Comparison of ENCODE assay signal across 15 cellular contexts in the genomic region with DNA sequence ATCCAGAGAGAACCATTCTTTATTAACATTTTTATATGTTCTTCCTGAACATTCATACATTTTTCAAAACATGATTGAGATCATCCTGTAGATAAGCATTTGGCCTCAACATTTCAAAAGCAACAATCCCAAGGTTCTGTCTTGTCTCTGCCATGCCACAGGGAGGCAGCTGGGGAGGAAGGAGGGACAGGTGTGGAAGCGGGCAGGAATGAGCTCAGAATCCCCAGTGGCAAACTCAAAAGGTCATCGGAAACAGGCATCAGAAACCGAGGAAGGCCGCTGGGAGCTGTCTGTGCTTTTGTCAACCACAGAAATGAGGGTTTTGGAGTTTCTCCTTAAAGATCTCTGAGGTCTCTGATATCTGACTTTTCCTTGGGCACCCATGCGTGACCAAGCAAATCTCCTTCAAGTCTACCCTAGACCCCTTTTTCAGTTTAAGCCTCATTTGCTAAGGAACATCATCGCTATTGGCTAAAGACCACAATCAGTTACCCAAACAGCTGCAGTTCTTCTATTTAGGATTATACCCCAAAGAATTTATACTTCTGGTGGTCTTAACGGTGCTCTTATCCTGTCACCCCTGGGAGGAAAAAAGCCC. TPM values are rescaled to one million over a fixed set of nuclear protein-coding genes. Genes with fewer than 3 reads are reported as not detected.
A peak's percentile ranks its signal among the peaks of the same experiment; 100 is the strongest.
DNase-seq lines count a peak whose midpoint lies in the region; ATAC-seq, FAIRE-seq and TF ChIP-seq lines count a peak whose summit lies in the region.
"Had no signal": no experiment of that assay in that cellular context is flagged by ENCODE, and none has a peak within 500 bp of the region (broad histone marks: within the 10 kb centered on the region; RNA-seq: fewer than 3 reads in every experiment).

No MANE protein-coding gene starts in this region.

- 95 to 97% methylated on average over 7 of the region's 7 CpGs for WGBS in pancreas, 2 donors
- 84 to 90% methylated on average over 7 of the region's 7 CpGs for WGBS in tibial nerve, 2 donors

- peaks cover 7% of the 10 kb centered on the region for H3K4me1 Mint-ChIP-seq in stimulated activated memory B cell treated with anti-CD40 and anti-IgM and Interleukin-4, amounts not matched to agents 10 μg/mL and 1 μg/mL and 100 μg/mL, for 72 hours

- peaks cover 0 to 20% of the 10 kb centered on the region in 2 donors for H3K4me1 ChIP-seq in ascending aorta
- H3K4me1 ChIP-seq in pancreas = peaks cover 21 to 22% (median 21%) of the 10 kb centered on the region in 3 donors
- H3K4me1 ChIP-seq in tibial nerve = peaks cover 0 to 32% (median 12%) of the 10 kb centered on the region in 4 donors

- TF ChIP-seq CTCF in ascending aorta (IDR thresholded peaks at IDR 0.05) = no peak
- no peak for TF ChIP-seq CTCF in pancreas (IDR thresholded peaks at IDR 0.05)
- no peak for TF ChIP-seq CTCF in tibial nerve (IDR thresholded peaks at IDR 0.05)

- ATAC-seq in pancreas (no peak), GM21390 (IDR thresholded peaks at IDR 0.05; ENCODE audit: unreplicated experiment) (no peak)
- no peak for ATAC-seq in stimulated activated memory B cell treated with anti-CD40 and anti-IgM and Interleukin-4, amounts not matched to agents 10 μg/mL and 1 μg/mL and 100 μg/mL, for 72 hours

- intact Hi-C loops in ascending aorta (cut with DNase I) = loop anchor here (5.0 kb wide), 1 partner anchor 34 kb away; a partner anchor contains a TSS
- intact Hi-C loops in pancreas (cut with DNase I) = loop anchor here in 1 of 3 donors (5.0 kb wide), 1 partner anchor 46 kb away; no protein-coding TSS in a partner anchor

- TF ChIP-seq POLR2A in GM12891 (IDR thresholded peaks at IDR 0.05; ENCODE audit: low read depth, low read length) (no peak), tibial nerve (IDR thresholded peaks at IDR 0.05) (no peak)

- TF ChIP-seq EP300 in tibial nerve (IDR thresholded peaks at IDR 0.05) = no peak

- H3K4me3 Mint-ChIP-seq in stimulated activated memory B cell treated with anti-CD40 and anti-IgM and Interleukin-4, amounts not matched to agents 10 μg/mL and 1 μg/mL and 100 μg/mL, for 72 hours = no peak overlapping the region

- no peaks in the 10 kb centered on the region for H3K36me3 Mint-ChIP-seq in stimulated activated memory B cell treated with anti-CD40 and anti-IgM and Interleukin-4, amounts not matched to agents 10 μg/mL and 1 μg/mL and 100 μg/mL, for 72 hours

- H3K27ac Mint-ChIP-seq in stimulated activated memory B cell treated with anti-CD40 and anti-IgM and Interleukin-4, amounts not matched to agents 10 μg/mL and 1 μg/mL and 100 μg/mL, for 72 hours = no peak overlapping the region

- DNase-seq in GM12891 (ENCODE audit: insufficient read length, low spot score) (no peak), ascending aorta (ENCODE audit: low spot score in 2 of 2) (no peak), pancreas (peak in 1 of 6 donors; percentile 20), tibial nerve (ENCODE audit: low spot score in 2 of 2) (no peak), cortex of kidney (lab: John Stamatoyannopoulos, UW) (no peak)
- DNase-seq: DMS153, EL, H7, NCI-H1417 treated with DMSO at 0.1 percent for 48 hours, NCI-H2171 treated with DMSO at 0.1 percent for 48 hours, NCI-H82, Peyer's patch, SHP77 treated with DMSO at 0.1 percent for 48 hours had no signal

- no peaks in the 10 kb centered on the region for H3K27me3 Mint-ChIP-seq in stimulated activated memory B cell treated with anti-CD40 and anti-IgM and Interleukin-4, amounts not matched to agents 10 μg/mL and 1 μg/mL and 100 μg/mL, for 72 hours

- H3K27me3 ChIP-seq in ascending aorta (no peaks in the 10 kb centered on the region), pancreas (no peaks in the 10 kb centered on the region), tibial nerve (no peaks in the 10 kb centered on the region)
- H3K27me3 ChIP-seq: Peyer's patch had no signal

- FAIRE-seq in GM12891 (lab: Jason Lieb, UNC) (no peak), pancreas (lab: Jason Lieb, UNC) (no peak)

- peak overlapping the region; percentile 84 for H3K27ac ChIP-seq in ascending aorta
- peak overlapping the region; percentile 55 to 87 (median 79) for H3K27ac ChIP-seq in pancreas
- peak overlapping the region; percentile 48 to 87 (median 72) for H3K27ac ChIP-seq in tibial nerve

- H3K9me3 ChIP-seq in ascending aorta (no peaks in the 10 kb centered on the region), pancreas (no peaks in the 10 kb centered on the region), tibial nerve (no peaks in the 10 kb centered on the region)
- H3K9me3 ChIP-seq: Peyer's patch had no signal

- H3K36me3 ChIP-seq in ascending aorta (peaks cover 0 to 4% of the 10 kb centered on the region in 2 donors), pancreas (no peaks in the 10 kb centered on the region), tibial nerve (no peaks in the 10 kb centered on the region)
- H3K36me3 ChIP-seq: Peyer's patch had no signal

- H3K4me3 ChIP-seq in ascending aorta (no peak overlapping the region), pancreas (no peak overlapping the region), tibial nerve (no peak overlapping the region)
- H3K4me3 ChIP-seq: Peyer's patch had no signal

- H3K9me3 Mint-ChIP-seq in stimulated activated memory B cell treated with anti-CD40 and anti-IgM and Interleukin-4, amounts not matched to agents 10 μg/mL and 1 μg/mL and 100 μg/mL, for 72 hours = no peaks in the 10 kb centered on the region

TF ChIP-seq in GM12891, 5 proteins besides CTCF, POLR2A, EP300 and RAD21:
- TF ChIP-seq PAX5 (IDR thresholded peaks at IDR 0.05; ENCODE audit: insufficient read depth, low read length, severe bottlenecking) (peak; percentile 27), POLR2AphosphoS5 (IDR thresholded peaks at IDR 0.05; ENCODE audit: low read depth, low read length) (no peak)

RNA-seq across cellular contexts. Expression of a gene that starts 34.0 kb away (rescaled TPM):
- polyA plus RNA-seq in GM12891 (2012; ENCODE audit: low read depth, missing spikeins) = 51.8 TPM
- 8.9 TPM for total RNA-seq in ascending aorta
- total RNA-seq in pancreas = 10 to 100 TPM in 4 of 6 donors, 1 to 10 TPM in 2; 8.2 to 17.8 (median 12.5) TPM
- 10 to 100 TPM in 1 of 2 donors, 1 to 10 TPM in 1; 6.7 to 22.3 TPM for polyA plus RNA-seq in pancreas
- total RNA-seq in tibial nerve = 10 to 100 TPM; 24.0 to 32.9 (median 30.2) TPM
